Comparison of ENCODE assay signal across 8 cellular contexts in the genomic region with DNA sequence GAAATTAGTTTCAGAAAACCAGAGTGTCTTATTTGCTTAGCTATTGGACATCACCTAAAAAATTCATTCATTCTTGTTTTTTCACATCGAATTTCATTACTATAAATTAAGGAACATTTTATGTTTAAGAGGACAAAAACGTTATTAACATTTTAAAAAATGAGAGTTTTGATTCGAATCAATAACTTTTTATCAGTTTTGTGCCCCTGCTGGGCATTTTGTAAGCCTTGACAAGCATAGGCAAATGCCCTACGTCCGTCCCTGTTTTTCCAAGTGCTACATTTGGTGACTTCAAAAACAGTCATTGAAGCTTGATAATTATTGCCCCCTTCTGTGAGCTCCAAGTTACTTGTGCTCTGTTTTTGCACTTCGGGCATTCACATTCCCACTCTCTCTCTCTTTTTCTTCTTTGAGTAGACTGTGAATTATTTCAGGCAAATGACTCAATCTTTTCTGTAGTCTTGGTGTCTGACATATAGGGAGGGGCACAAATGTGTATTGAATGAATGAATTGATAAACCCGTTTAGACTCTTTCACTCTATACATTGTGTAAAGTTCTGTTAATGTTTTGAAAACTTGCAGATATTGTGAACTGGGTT. TPM values are rescaled to one million over a fixed set of nuclear protein-coding genes. Genes with fewer than 3 reads are reported as not detected.
A peak's percentile ranks its signal among the peaks of the same experiment; 100 is the strongest.
DNase-seq lines count a peak whose midpoint lies in the region; ATAC-seq and TF ChIP-seq lines count a peak whose summit lies in the region.

No MANE protein-coding gene starts in this region.

- H3F3A ChIP-seq in smooth muscle cell (ENCODE audit: low read depth), result no peaks in the 10 kb centered on the region

- H3K4me3 Mint-ChIP-seq in activated B cell treated with CpG ODN at 0.5 μM for 24 hours, result peak overlapping the region; percentile 97

- intact Hi-C loops in activated B cell treated with CpG ODN at 0.5 μM for 24 hours (cut with micrococcal nuclease), result loop anchor here (10.0 kb wide), 1 partner anchor 1619 kb away; a partner anchor contains a TSS

- no CpG with 5 or more reads among the region's 7 CpGs for WGBS in iPS DF 6.9 (ENCODE audit: insufficient coverage, insufficient read length)
- WGBS in smooth muscle cell (ENCODE audit: low lambda C conversion rate), result 13% methylated on average over 7 of the region's 7 CpGs

- peak overlapping the region; percentile 8 for H3K27ac Mint-ChIP-seq in activated B cell treated with CpG ODN at 0.5 μM for 24 hours

- H3K4me1 Mint-ChIP-seq in activated B cell treated with CpG ODN at 0.5 μM for 24 hours, result peaks cover 18% of the 10 kb centered on the region

- H3K27me3 Mint-ChIP-seq in activated B cell treated with CpG ODN at 0.5 μM for 24 hours, result no peaks in the 10 kb centered on the region

- DNase-seq in AG04449 (ENCODE audit: low read depth, low spot score), result no peak
- DNase-seq in H7, result no peak
- no peak for DNase-seq in activated B cell treated with CpG ODN at 0.5 μM for 24 hours
- no peak for DNase-seq in iPS DF 6.9 (ENCODE audit: low read depth, low spot score)
- DNase-seq in smooth muscle cell (lab: John Stamatoyannopoulos, UW; ENCODE audit: unreplicated experiment), result no peak
- no peak for DNase-seq in effector CD4-positive, alpha-beta T cell
- no peak for DNase-seq in NOMO-1 treated with dmso at 0.1 percent for 144 hours (lab: John Stamatoyannopoulos, UW; ENCODE audit: unreplicated experiment)

- TF ChIP-seq CTCF in AG04449 (IDR thresholded peaks at IDR 0.05; ENCODE audit: insufficient read depth, low read length, missing control alignments) (no peak), activated B cell treated with CpG ODN at 0.5 μM for 24 hours (IDR thresholded peaks at IDR 0.05) (no peak), smooth muscle cell (IDR thresholded peaks at IDR 0.05; ENCODE audit: borderline replicate concordance, insufficient read depth, poor library complexity, severe bottlenecking) (peak; percentile 5)

- H3K9ac ChIP-seq in smooth muscle cell (ENCODE audit: low read depth), result peak overlapping the region; percentile 75

- no peaks in the 10 kb centered on the region for H3K9me3 Mint-ChIP-seq in activated B cell treated with CpG ODN at 0.5 μM for 24 hours

- peaks cover 51% of the 10 kb centered on the region for H4K20me1 ChIP-seq in smooth muscle cell (ENCODE audit: low read depth)

- H2AFZ ChIP-seq in smooth muscle cell (ENCODE audit: low read depth), result peak overlapping the region; percentile 76

- H3K36me3 Mint-ChIP-seq in activated B cell treated with CpG ODN at 0.5 μM for 24 hours (ENCODE audit: low read depth), result peaks cover 34% of the 10 kb centered on the region

- H3K4me1 ChIP-seq in iPS DF 6.9 (ENCODE audit: control insufficient read depth, insufficient read depth, low read length) (no peaks in the 10 kb centered on the region), smooth muscle cell (ENCODE audit: low read depth) (peaks cover 15% of the 10 kb centered on the region)

- peaks cover 72% of the 10 kb centered on the region for H3K79me2 ChIP-seq in smooth muscle cell (ENCODE audit: low read depth)

- H3K9me3 ChIP-seq in iPS DF 6.9 (ENCODE audit: control insufficient read depth, insufficient read depth, low read length) (no peaks in the 10 kb centered on the region), smooth muscle cell (replicated peaks; ENCODE audit: low read depth) (no peaks in the 10 kb centered on the region)

- H3K27me3 ChIP-seq in H7 (ENCODE audit: control insufficient read depth, insufficient read depth, low read length) (no peaks in the 10 kb centered on the region), iPS DF 6.9 (ENCODE audit: control insufficient read depth, insufficient read depth, low read length) (no peaks in the 10 kb centered on the region), smooth muscle cell (ENCODE audit: low read depth) (no peaks in the 10 kb centered on the region)

- H3K36me3 ChIP-seq in H7 (replicated peaks; ENCODE audit: control insufficient read depth, insufficient read depth, low read length), result peaks cover 4% of the 10 kb centered on the region
- H3K36me3 ChIP-seq in iPS DF 6.9 (ENCODE audit: control insufficient read depth, insufficient read depth, low read length), result peaks cover 5% of the 10 kb centered on the region; the same call in 1 of the 2 replicates
- H3K36me3 ChIP-seq in smooth muscle cell (ENCODE audit: low read depth), result peaks cover 15% of the 10 kb centered on the region

- POLR2A ChIA-PET in AG04449 (lab: Yijun Ruan, JAX) (interaction anchor here (0.6 kb wide), 1 partner anchor 14 kb away, joined by 3 read pairs; no protein-coding TSS in a partner anchor), activated B cell treated with CpG ODN at 0.5 μM for 24 hours (lab: Charles Lee) (interaction anchor here (0.7 to 5.6 kb wide), 4 partner anchors 33 to 160 kb away, joined by 4 to 100 read pairs (median 18); a partner anchor contains a TSS)

- ATAC-seq in activated B cell treated with CpG ODN at 0.5 μM for 24 hours (ENCODE audit: low read depth), result no peak
- ATAC-seq in GM21576 (IDR thresholded peaks at IDR 0.05; ENCODE audit: unreplicated experiment), result no peak

- CTCF ChIA-PET in AG04449 (lab: Yijun Ruan, JAX) (interaction anchor here (0.9 to 1.6 kb wide), 5 partner anchors 16 to 229 kb away, joined by 3 to 9 read pairs (median 4); no protein-coding TSS in a partner anchor), activated B cell treated with CpG ODN at 0.5 μM for 24 hours (lab: Charles Lee) (interaction anchor here (0.8 to 1.6 kb wide), 4 partner anchors 40 to 131 kb away, joined by 3 to 8 read pairs (median 4); no protein-coding TSS in a partner anchor)

- H3K4me2 ChIP-seq in smooth muscle cell, result peak overlapping the region; percentile 98

- H3K4me3 ChIP-seq in AG04449 (ENCODE audit: low read depth, low read length) (peak overlapping the region; percentile 92), H7 (ENCODE audit: insufficient read depth, low read depth, low read length) (peak overlapping the region; percentile 96), iPS DF 6.9 (ENCODE audit: low read length) (peak overlapping the region; percentile 95; the same call in 1 of the 2 replicates), smooth muscle cell (peak overlapping the region; percentile 77)

- H3K27ac ChIP-seq in iPS DF 6.9 (ENCODE audit: low read length) (no peak overlapping the region), smooth muscle cell (ENCODE audit: low read depth) (no peak overlapping the region)

RNA-seq across cellular contexts. Expression of a gene that starts 1.2 kb away (rescaled TPM):
- 15.5 and 18.3 TPM in 2 replicates for total RNA-seq in H7 (2014; rRNA removed; shearing (Covaris generic))
- total RNA-seq in activated B cell treated with CpG ODN at 0.5 μM for 24 hours (21.7 and 24.0 TPM in 2 replicates), smooth muscle cell (27.1 and 58.3 TPM in 2 replicates)
- polyA plus RNA-seq in smooth muscle cell, result 14.6 and 17.0 TPM in 2 replicates

RNA-seq across cellular contexts. Expression of a gene that starts 1.7 kb away (rescaled TPM):
- total RNA-seq in H7 (2014; rRNA removed; shearing (Covaris generic)), result 11.0 and 16.9 TPM in 2 replicates
- total RNA-seq in activated B cell treated with CpG ODN at 0.5 μM for 24 hours (8.9 and 9.1 TPM in 2 replicates), smooth muscle cell (97.9 and 107 TPM in 2 replicates)
- polyA plus RNA-seq in smooth muscle cell, result 64.1 and 80.9 TPM in 2 replicates

RNA-seq across cellular contexts. Expression of a gene that starts 52.8 kb away (rescaled TPM):
- 953 and 961 TPM in 2 replicates for total RNA-seq in H7 (2014; rRNA removed; shearing (Covaris generic))
- 508 and 518 TPM in 2 replicates for total RNA-seq in activated B cell treated with CpG ODN at 0.5 μM for 24 hours
- total RNA-seq in smooth muscle cell, result 643 and 652 TPM in 2 replicates
- polyA plus RNA-seq in smooth muscle cell, result 433 and 440 TPM in 2 replicates
